ENCODE assay signal across 23 cellular contexts in genomic region chr3:127425505-127426443, GRCh38.
A peak's percentile ranks its signal among the peaks of the same experiment; 100 is the strongest.
DNase-seq lines count a peak whose midpoint lies in the region; FAIRE-seq and TF ChIP-seq lines count a peak whose summit lies in the region.
"Had no signal": no experiment of that assay in that cellular context is flagged by ENCODE, and none has a peak within 500 bp of the region (broad histone marks: within the 10 kb centered on the region; RNA-seq: fewer than 3 reads in every experiment).

No MANE protein-coding gene starts in this region.

- H3K36me3 Mint-ChIP-seq in activated CD4-positive, alpha-beta memory T cell treated with anti-CD3 and anti-CD28 coated beads for 36 hours = no peaks in the 10 kb centered on the region
- H3K36me3 Mint-ChIP-seq in activated CD4-positive, alpha-beta memory T cell treated with anti-CD3 and anti-CD28 coated beads, Interleukin-2, amount 10 ng/mL, durations not matched to agents 7 days and 5 days (ENCODE audit: low read depth) = no peaks in the 10 kb centered on the region
- H3K36me3 Mint-ChIP-seq: mesothelial cell of epicardium, T-cell had no signal

- intact Hi-C loops in activated CD4-positive, alpha-beta memory T cell treated with anti-CD3 and anti-CD28 coated beads for 36 hours (cut with micrococcal nuclease) = no loop called here

- peak overlapping the region; percentile 19 for H3K27ac ChIP-seq in cingulate gyrus (ENCODE audit: low read depth, low read length)
- H3K27ac ChIP-seq: A549, neutrophil, Peyer's patch, SJCRH30, thyroid gland had no signal

- FAIRE-seq in GM12892 (lab: Jason Lieb, UNC) = no peak
- FAIRE-seq: A549, TTC549 had no signal

- no peak overlapping the region for H3K27ac Mint-ChIP-seq in activated CD4-positive, alpha-beta memory T cell treated with anti-CD3 and anti-CD28 coated beads for 36 hours
- no peak overlapping the region for H3K27ac Mint-ChIP-seq in activated CD4-positive, alpha-beta memory T cell treated with anti-CD3 and anti-CD28 coated beads, Interleukin-2, amount 10 ng/mL, durations not matched to agents 7 days and 5 days
- H3K27ac Mint-ChIP-seq: activated naive CD8-positive, alpha-beta T cell treated with anti-CD3 and anti-CD28 coated beads, Interleukin-2, amount 50 U/mL, for 24 hours; activated T-helper 2 cell treated with anti-CD3 and anti-CD28 coated beads, Interferon-gamma antibody, Interleukin-2, Interleukin-4, amounts not matched to agents 10 μg/mL and 5 μg/mL and 100 μg/mL, durations not matched to agents 14 hours and 24 hours and 36 hours; B cell had no signal

- H3K4me3 Mint-ChIP-seq in activated CD4-positive, alpha-beta memory T cell treated with anti-CD3 and anti-CD28 coated beads for 36 hours = no peak overlapping the region
- H3K4me3 Mint-ChIP-seq in activated CD4-positive, alpha-beta memory T cell treated with anti-CD3 and anti-CD28 coated beads, Interleukin-2, amount 10 ng/mL, durations not matched to agents 7 days and 5 days = no peak overlapping the region
- H3K4me3 Mint-ChIP-seq: activated naive CD8-positive, alpha-beta T cell treated with anti-CD3 and anti-CD28 coated beads, Interleukin-2, amount 50 U/mL, for 24 hours; B cell; mesothelial cell of epicardium; T-cell had no signal

- peak; percentile 6 for DNase-seq in activated CD4-positive, alpha-beta memory T cell treated with anti-CD3 and anti-CD28 coated beads for 36 hours
- no peak for DNase-seq in activated CD4-positive, alpha-beta memory T cell treated with anti-CD3 and anti-CD28 coated beads, Interleukin-2, amount 10 ng/mL, durations not matched to agents 7 days and 5 days
- DNase-seq in mesenteric fat pad (ENCODE audit: low spot score) = peak; percentile 83
- peak; percentile 18 for DNase-seq in stimulated activated CD8-positive, alpha-beta memory T cell treated with anti-CD3 and anti-CD28 coated beads, Interleukin-4, amount 100 ng/mL, for 48 hours
- no peak for DNase-seq in GM12892 (ENCODE audit: insufficient read length)
- no peak for DNase-seq in CD1c-positive myeloid dendritic cell (ENCODE audit: extremely low spot score)
- DNase-seq in foreskin fibroblast = no peak
- DNase-seq: activated naive CD8-positive, alpha-beta T cell treated with anti-CD3 and anti-CD28 coated beads, Interleukin-2, amount 50 U/mL, for 24 hours; DMS79 treated with DMSO at 0.1 percent for 48 hours; NCI-H510A; stimulated activated CD4-positive, alpha-beta T cell treated with anti-CD3 and anti-CD28 coated beads, Interleukin-4, amount 100 ng/mL, for 1 hour; stimulated activated naive CD8-positive, alpha-beta T cell treated with anti-CD3 and anti-CD28 coated beads, Interleukin-15, Interleukin-2, amounts not matched to agents 100 U/mL and 50 U/mL, for 24 hours; T-cell; thyroid gland had no signal

- CTCF ChIA-PET in activated CD4-positive, alpha-beta memory T cell treated with anti-CD3 and anti-CD28 coated beads for 36 hours (lab: Charles Lee) = no interaction called here
- CTCF ChIA-PET in activated CD4-positive, alpha-beta memory T cell treated with anti-CD3 and anti-CD28 coated beads, Interleukin-2, amount 10 ng/mL, durations not matched to agents 7 days and 5 days (lab: Charles Lee) = no interaction called here

- no peak for TF ChIP-seq CTCF in foreskin fibroblast (IDR thresholded peaks at IDR 0.05; ENCODE audit: low read depth, low read length)

- no peaks in the 10 kb centered on the region for H3K4me1 Mint-ChIP-seq in activated CD4-positive, alpha-beta memory T cell treated with anti-CD3 and anti-CD28 coated beads for 36 hours (ENCODE audit: low read depth)
- no peaks in the 10 kb centered on the region for H3K4me1 Mint-ChIP-seq in activated CD4-positive, alpha-beta memory T cell treated with anti-CD3 and anti-CD28 coated beads, Interleukin-2, amount 10 ng/mL, durations not matched to agents 7 days and 5 days
- H3K4me1 Mint-ChIP-seq: activated naive CD8-positive, alpha-beta T cell treated with anti-CD3 and anti-CD28 coated beads, Interleukin-2, amount 50 U/mL, for 24 hours; B cell; T-cell had no signal

- TF ChIP-seq POLR2A in GM12892 (IDR thresholded peaks at IDR 0.05; ENCODE audit: low read depth, low read length) = no peak

- POLR2A ChIA-PET in activated CD4-positive, alpha-beta memory T cell treated with anti-CD3 and anti-CD28 coated beads for 36 hours (lab: Charles Lee) = no interaction called here
- POLR2A ChIA-PET in activated CD4-positive, alpha-beta memory T cell treated with anti-CD3 and anti-CD28 coated beads, Interleukin-2, amount 10 ng/mL, durations not matched to agents 7 days and 5 days (lab: Charles Lee) = no interaction called here

- H3K9me3 Mint-ChIP-seq in activated CD4-positive, alpha-beta memory T cell treated with anti-CD3 and anti-CD28 coated beads for 36 hours = no peaks in the 10 kb centered on the region
- no peaks in the 10 kb centered on the region for H3K9me3 Mint-ChIP-seq in activated CD4-positive, alpha-beta memory T cell treated with anti-CD3 and anti-CD28 coated beads, Interleukin-2, amount 10 ng/mL, durations not matched to agents 7 days and 5 days
- H3K9me3 Mint-ChIP-seq: activated naive CD8-positive, alpha-beta T cell treated with anti-CD3 and anti-CD28 coated beads, Interleukin-2, amount 50 U/mL, for 24 hours; activated T-helper 2 cell treated with anti-CD3 and anti-CD28 coated beads, Interferon-gamma antibody, Interleukin-2, Interleukin-4, amounts not matched to agents 10 μg/mL and 5 μg/mL and 100 μg/mL, durations not matched to agents 14 hours and 24 hours and 36 hours; mesothelial cell of epicardium; T-cell had no signal

- H3K4me3 ChIP-seq in foreskin fibroblast (ENCODE audit: low read depth in 1 of 2, low read length in 2 of 2) = no peak overlapping the region
- H3K4me3 ChIP-seq: A549, Peyer's patch, SJCRH30, thyroid gland had no signal

- H3K27me3 Mint-ChIP-seq in activated CD4-positive, alpha-beta memory T cell treated with anti-CD3 and anti-CD28 coated beads for 36 hours = peaks cover 27% of the 10 kb centered on the region
- H3K27me3 Mint-ChIP-seq in activated CD4-positive, alpha-beta memory T cell treated with anti-CD3 and anti-CD28 coated beads, Interleukin-2, amount 10 ng/mL, durations not matched to agents 7 days and 5 days = peaks cover 18% of the 10 kb centered on the region

Comparison
In these comparisons a context has a peak if more than half of its experiments do, and no peak if none do; other contexts are left out.
1. DNase-seq: peak in activated CD4-positive, alpha-beta memory T cell treated with anti-CD3 and anti-CD28 coated beads for 36 hours (single experiment), mesenteric fat pad (single experiment) and stimulated activated CD8-positive, alpha-beta memory T cell treated with anti-CD3 and anti-CD28 coated beads, Interleukin-4, amount 100 ng/mL, for 48 hours (single experiment); none in activated CD4-positive, alpha-beta memory T cell treated with anti-CD3 and anti-CD28 coated beads, Interleukin-2, amount 10 ng/mL, durations not matched to agents 7 days and 5 days (single experiment), GM12892 (single experiment), CD1c-positive myeloid dendritic cell (single experiment) and foreskin fibroblast (0 of 2).